1 cellular context compared by ENCODE assay signal in the genomic region with DNA sequence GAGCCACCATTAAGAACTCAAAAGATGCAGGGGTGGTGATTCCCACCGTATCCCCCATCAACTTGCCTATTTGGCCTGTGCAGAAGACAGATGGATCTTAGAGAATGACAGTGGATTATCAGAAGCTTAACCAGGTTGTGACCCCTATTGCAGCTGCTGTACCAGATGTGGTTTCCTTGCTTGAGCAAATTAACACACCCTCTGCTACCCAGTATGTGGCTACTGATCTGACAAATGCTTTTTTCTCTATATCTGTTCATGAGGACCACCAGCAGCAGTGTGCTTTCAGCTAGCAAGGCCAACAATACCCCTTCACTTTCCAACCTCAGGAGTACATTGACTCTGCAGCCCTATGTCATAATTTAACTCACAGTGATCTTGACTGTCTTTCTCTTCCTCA.
TF ChIP-seq lines count a peak whose summit lies in the region.

No MANE protein-coding gene starts in this region.

TF ChIP-seq in H1, 55 proteins besides CTCF, POLR2A, EP300 and RAD21:
- TF ChIP-seq ASH2L (IDR thresholded peaks at IDR 0.05; ENCODE audit: low read length) = no peak
- TF ChIP-seq SP4 (IDR thresholded peaks at IDR 0.05; ENCODE audit: low read length) = no peak
- no peak for TF ChIP-seq CREB1 (IDR thresholded peaks at IDR 0.05)
- TF ChIP-seq RBBP5 (IDR thresholded peaks at IDR 0.05; ENCODE audit: borderline replicate concordance, low read depth, low read length) = no peak
- no peak for TF ChIP-seq RXRA (IDR thresholded peaks at IDR 0.05; ENCODE audit: insufficient read depth, low read depth, low read length)
